ENCODE assay signal across 7 cellular contexts in genomic region chr12:27588075-27588730, GRCh38.
A peak's percentile ranks its signal among the peaks of the same experiment; 100 is the strongest.
DNase-seq lines count a peak whose midpoint lies in the region; ATAC-seq and FAIRE-seq lines count a peak whose summit lies in the region.
"Not testable (repeated sequence)": the region's sequence is repeated elsewhere in the genome, so short reads cannot be mapped to it uniquely, and the experiment has no call there.

No MANE protein-coding gene starts in this region.

- intact Hi-C loops in CD4-positive, alpha-beta memory T cell (cut with micrococcal nuclease): not testable (repeated sequence)

- H3K4me1 ChIP-seq in CD4-positive, alpha-beta memory T cell (ENCODE audit: insufficient read depth, low read length): not testable (repeated sequence)

- not testable (repeated sequence) for H3K9me3 Mint-ChIP-seq in CD4-positive, alpha-beta memory T cell; activated CD4-positive, alpha-beta memory T cell treated with anti-CD3 and anti-CD28 coated beads, Interleukin-2, amount 10 ng/mL, durations not matched to agents 7 days and 5 days; activated naive CD8-positive, alpha-beta T cell (ENCODE audit: low read depth); naive thymus-derived CD8-positive, alpha-beta T cell

- FAIRE-seq in GM19239 (lab: Jason Lieb, UNC): peak; percentile 95

- H3K9me3 ChIP-seq in CD4-positive, alpha-beta memory T cell (ENCODE audit: control insufficient read depth in 1 of 2, low read length in 2 of 2): not testable (repeated sequence)

- H3K4me3 ChIP-seq in CD4-positive, alpha-beta memory T cell (ENCODE audit: low read length in 2 of 2): not testable (repeated sequence)

- not testable (repeated sequence) for H3K36me3 Mint-ChIP-seq in CD4-positive, alpha-beta memory T cell; activated CD4-positive, alpha-beta memory T cell treated with anti-CD3 and anti-CD28 coated beads, Interleukin-2, amount 10 ng/mL, durations not matched to agents 7 days and 5 days (ENCODE audit: low read depth); activated naive CD8-positive, alpha-beta T cell; naive thymus-derived CD8-positive, alpha-beta T cell

- not testable (repeated sequence) for H3K27ac ChIP-seq in CD4-positive, alpha-beta memory T cell (ENCODE audit: low read depth, low read length)
- peak overlapping the region; percentile 98 for H3K27ac ChIP-seq in epithelial cell of prostate

- ATAC-seq in naive thymus-derived CD8-positive, alpha-beta T cell: not testable (repeated sequence)

- POLR2A ChIA-PET in CD4-positive, alpha-beta memory T cell (lab: Charles Lee; ENCODE audit: partially characterized antibody); activated CD4-positive, alpha-beta memory T cell treated with anti-CD3 and anti-CD28 coated beads, Interleukin-2, amount 10 ng/mL, durations not matched to agents 7 days and 5 days (lab: Charles Lee); naive thymus-derived CD8-positive, alpha-beta T cell (lab: Charles Lee): not testable (repeated sequence)

- H3K27me3 ChIP-seq in CD4-positive, alpha-beta memory T cell (ENCODE audit: insufficient read depth, low read length): not testable (repeated sequence)

- peak overlapping the region in 7 of 8 donors; percentile 18 to 76 (median 46) for H3K4me3 Mint-ChIP-seq in CD4-positive, alpha-beta memory T cell
- H3K4me3 Mint-ChIP-seq in activated CD4-positive, alpha-beta memory T cell treated with anti-CD3 and anti-CD28 coated beads, Interleukin-2, amount 10 ng/mL, durations not matched to agents 7 days and 5 days: peak overlapping the region; percentile 50
- peak overlapping the region; percentile 60 for H3K4me3 Mint-ChIP-seq in activated naive CD8-positive, alpha-beta T cell
- H3K4me3 Mint-ChIP-seq in naive thymus-derived CD8-positive, alpha-beta T cell: peak overlapping the region in 9 of 10 donors; percentile 24 to 59 (median 50)

- peaks cover 4 to 10% (median 8%) of the 10 kb centered on the region in 4 donors for H3K4me1 Mint-ChIP-seq in CD4-positive, alpha-beta memory T cell
- H3K4me1 Mint-ChIP-seq in activated CD4-positive, alpha-beta memory T cell treated with anti-CD3 and anti-CD28 coated beads, Interleukin-2, amount 10 ng/mL, durations not matched to agents 7 days and 5 days: peaks cover 12% of the 10 kb centered on the region
- H3K4me1 Mint-ChIP-seq in activated naive CD8-positive, alpha-beta T cell (ENCODE audit: low read depth): peaks cover 15% of the 10 kb centered on the region
- H3K4me1 Mint-ChIP-seq in naive thymus-derived CD8-positive, alpha-beta T cell: peaks cover 6 to 17% (median 11%) of the 10 kb centered on the region in 4 donors

- not testable (repeated sequence) for H3K36me3 ChIP-seq in CD4-positive, alpha-beta memory T cell (ENCODE audit: insufficient read depth, low read length)

- not testable (repeated sequence) for DNase-seq in CD4-positive, alpha-beta memory T cell; GM19239 (ENCODE audit: insufficient read length, low spot score); activated CD4-positive, alpha-beta memory T cell treated with anti-CD3 and anti-CD28 coated beads, Interleukin-2, amount 10 ng/mL, durations not matched to agents 7 days and 5 days; epithelial cell of prostate (ENCODE audit: low read depth, low spot score); naive thymus-derived CD8-positive, alpha-beta T cell
- DNase-seq in OCI-M1 (lab: John Stamatoyannopoulos, UW): peak; percentile 30

- CTCF ChIA-PET in CD4-positive, alpha-beta memory T cell (lab: Charles Lee; ENCODE audit: partially characterized antibody); activated CD4-positive, alpha-beta memory T cell treated with anti-CD3 and anti-CD28 coated beads, Interleukin-2, amount 10 ng/mL, durations not matched to agents 7 days and 5 days (lab: Charles Lee): not testable (repeated sequence)

- peak overlapping the region in 2 of 7 donors; percentile 6 to 45 for H3K27ac Mint-ChIP-seq in CD4-positive, alpha-beta memory T cell
- not testable (repeated sequence) for H3K27ac Mint-ChIP-seq in activated CD4-positive, alpha-beta memory T cell treated with anti-CD3 and anti-CD28 coated beads, Interleukin-2, amount 10 ng/mL, durations not matched to agents 7 days and 5 days
- H3K27ac Mint-ChIP-seq in activated naive CD8-positive, alpha-beta T cell: peak overlapping the region; percentile 90
- peak overlapping the region in 3 of 10 donors; percentile 3 to 6 (median 6) for H3K27ac Mint-ChIP-seq in naive thymus-derived CD8-positive, alpha-beta T cell

- H3K27me3 Mint-ChIP-seq in CD4-positive, alpha-beta memory T cell; activated CD4-positive, alpha-beta memory T cell treated with anti-CD3 and anti-CD28 coated beads, Interleukin-2, amount 10 ng/mL, durations not matched to agents 7 days and 5 days; activated naive CD8-positive, alpha-beta T cell; naive thymus-derived CD8-positive, alpha-beta T cell: not testable (repeated sequence)
